Comparison of ENCODE assay signal across 30 cellular contexts in the genomic region with DNA sequence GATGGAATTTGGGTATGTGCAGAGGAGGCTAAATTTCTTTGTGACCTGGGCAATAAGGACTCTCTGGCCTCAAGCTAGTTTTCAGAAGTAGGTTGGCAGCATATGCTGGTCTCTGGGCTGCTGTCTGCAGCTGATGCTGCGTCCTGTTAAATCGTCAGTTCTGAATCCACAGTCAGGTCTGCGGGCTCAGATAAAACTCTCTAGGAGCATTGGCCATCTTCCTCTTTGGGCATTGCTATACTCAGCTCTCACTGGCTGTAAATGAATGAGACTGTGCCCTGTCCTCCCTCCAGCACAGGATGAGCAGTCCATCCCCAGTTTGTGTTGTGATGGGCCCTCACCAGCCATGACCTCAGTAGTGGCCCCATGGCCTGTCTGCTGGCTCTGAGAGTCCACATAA.
"Had no signal": no experiment of that assay in that cellular context is flagged by ENCODE, and none has a peak within 500 bp of the region (broad histone marks: within the 10 kb centered on the region; RNA-seq: fewer than 3 reads in every experiment).

No MANE protein-coding gene starts in this region.

- H3K4me1 Mint-ChIP-seq: naive thymus-derived CD8-positive, alpha-beta T cell; nephron had no signal

- H3K36me3 Mint-ChIP-seq: naive thymus-derived CD8-positive, alpha-beta T cell had no signal

- H3K4me3 Mint-ChIP-seq: naive thymus-derived CD8-positive, alpha-beta T cell; nephron; stimulated activated naive CD8-positive, alpha-beta T cell treated with anti-CD3 and anti-CD28 coated beads, Interleukin-15, Interleukin-2, amounts not matched to agents 100 ng/mL and 50 ng/mL, for 24 hours had no signal

- H3K27me3 ChIP-seq: left lung, pancreas, suprapubic skin, tibial artery, upper lobe of right lung had no signal

- H3K27me3 Mint-ChIP-seq: naive thymus-derived CD8-positive, alpha-beta T cell; stimulated activated naive CD8-positive, alpha-beta T cell treated with anti-CD3 and anti-CD28 coated beads, Interleukin-15, Interleukin-2, amounts not matched to agents 100 ng/mL and 50 ng/mL, for 24 hours had no signal

- H3K36me3 ChIP-seq: left lung, lower lobe of right lung, pancreas, prostate gland, suprapubic skin, thoracic aorta, tibial artery, upper lobe of right lung had no signal

- H3K9me3 ChIP-seq: lower lobe of right lung, mucosa of descending colon, pancreas, prostate gland, suprapubic skin, thoracic aorta, tibial artery, upper lobe of right lung had no signal

- ATAC-seq: left colon; left lung; lower lobe of right lung; mucosa of descending colon; naive thymus-derived CD8-positive, alpha-beta T cell; pancreas; right cardiac atrium; sciatic nerve; upper lobe of right lung had no signal

- H3K27ac Mint-ChIP-seq: naive thymus-derived CD8-positive, alpha-beta T cell; nephron; stimulated activated naive CD8-positive, alpha-beta T cell treated with anti-CD3 and anti-CD28 coated beads, Interleukin-15, Interleukin-2, amounts not matched to agents 100 ng/mL and 50 ng/mL, for 24 hours had no signal

- H3K27ac ChIP-seq: left lung, lower lobe of right lung, pancreas, prostate gland, skin epidermis, suprapubic skin, thoracic aorta, tibial artery, upper lobe of right lung had no signal

- H3K4me3 ChIP-seq: left lung, lower lobe of right lung, mucosa of descending colon, pancreas, prostate gland, skin epidermis, suprapubic skin, thoracic aorta, tibial artery, upper lobe of right lung had no signal

- DNase-seq: head of caudate nucleus; hippocampal formation; left colon; left lung; lower lobe of right lung; mammary epithelial cell; mesenchymal stem cell; midbrain; mucosa of descending colon; naive thymus-derived CD8-positive, alpha-beta T cell; nucleus accumbens; pancreas; posterior cingulate gyrus; retina; right cardiac atrium; stimulated activated CD4-positive, alpha-beta T cell treated with anti-CD3 and anti-CD28 coated beads, Interleukin-12 subunit alpha, Interleukin-12 subunit beta, amount 100 ng/mL, for 4 hours; stimulated activated CD4-positive, alpha-beta T cell treated with anti-CD3 and anti-CD28 coated beads, Interleukin-15, amount 100 ng/mL, for 24 hours; stimulated activated CD4-positive, alpha-beta T cell treated with anti-CD3 and anti-CD28 coated beads, Interleukin-2, amount 100 ng/mL, for 24 hours; stimulated activated CD4-positive, alpha-beta T cell treated with anti-CD3 and anti-CD28 coated beads, Interleukin-4, amount 100 ng/mL, for 1 hour; stimulated activated naive CD4-positive, alpha-beta T cell; tibial artery; trophoblast cell; upper lobe of right lung had no signal

- H3K4me1 ChIP-seq: left lung, lower lobe of right lung, pancreas, prostate gland, suprapubic skin, tibial artery, upper lobe of right lung had no signal
